ENCODE assay signal across 8 cellular contexts in genomic region chr12:24462946-24463345, GRCh38.
"Had no signal": no experiment of that assay in that cellular context is flagged by ENCODE, and none has a peak within 500 bp of the region (broad histone marks: within the 10 kb centered on the region; RNA-seq: fewer than 3 reads in every experiment).

No MANE protein-coding gene starts in this region.

- H3K4me3 ChIP-seq: GM23338, K562 had no signal

- H3K27ac ChIP-seq: HL-60 had no signal

- ATAC-seq: GM23338, HepG2, K562 had no signal

- H3K4me3 Mint-ChIP-seq: GM23338, H9, IgD-negative memory B cell had no signal

- H3K4me2 ChIP-seq: GM23338 had no signal

- DNase-seq: H9, HCEC 1CT, KG1 had no signal

- H2AFZ ChIP-seq: GM23338 had no signal

- H3K27me3 Mint-ChIP-seq: IgD-negative memory B cell had no signal

- H3K27ac Mint-ChIP-seq: GM23338, H9, IgD-negative memory B cell had no signal

- H3K9me3 Mint-ChIP-seq: GM23338, H9, IgD-negative memory B cell had no signal
